Comparison of ENCODE assay signal across 12 cellular contexts in the genomic region with DNA sequence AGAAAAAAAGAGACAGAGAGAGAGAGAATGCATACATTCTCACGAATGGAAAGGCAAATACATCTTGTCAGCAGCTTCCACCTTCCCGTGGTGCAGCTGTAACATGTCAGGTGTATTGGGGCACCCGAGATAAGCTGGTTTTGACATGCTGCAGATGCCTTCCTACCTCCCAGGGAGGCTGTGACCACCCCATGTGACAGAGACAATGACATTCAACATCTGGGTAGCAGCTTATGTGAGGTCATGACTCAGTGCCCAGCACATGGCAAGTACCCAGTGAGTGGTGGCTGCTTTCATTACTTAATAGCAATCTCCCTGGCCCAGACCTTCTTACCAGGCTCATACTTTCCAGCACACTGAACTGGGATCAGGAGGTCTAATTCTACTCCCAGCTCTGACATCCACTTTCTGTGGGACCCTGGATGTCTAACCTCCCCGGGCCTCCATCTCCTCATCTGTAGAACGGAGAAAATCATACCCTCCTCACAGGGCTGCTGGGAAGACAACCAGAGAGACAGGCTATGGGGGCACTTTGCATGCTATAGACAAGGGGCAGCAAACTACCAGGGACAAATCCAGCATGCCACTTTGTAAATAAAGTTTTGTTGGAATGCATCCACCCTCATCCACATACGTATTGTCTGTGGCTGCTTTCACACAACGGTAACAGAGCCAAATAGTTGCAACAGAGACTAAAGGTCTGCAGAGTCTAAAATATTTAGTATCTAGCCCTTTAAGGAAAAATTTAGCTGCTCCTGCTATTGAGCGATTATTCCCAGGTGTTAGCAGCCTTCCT. TPM values are rescaled to one million over a fixed set of nuclear protein-coding genes. Genes with fewer than 3 reads are reported as not detected.
A peak's percentile ranks its signal among the peaks of the same experiment; 100 is the strongest.
DNase-seq lines count a peak whose midpoint lies in the region; ATAC-seq lines count a peak whose summit lies in the region.
"Had no signal": no experiment of that assay in that cellular context is flagged by ENCODE, and none has a peak within 500 bp of the region (broad histone marks: within the 10 kb centered on the region; RNA-seq: fewer than 3 reads in every experiment).

No MANE protein-coding gene starts in this region.

- intact Hi-C loops in posterior vena cava (cut with DNase I) = loop anchor here in 1 of 2 donors (10.0 kb wide), 1 partner anchor 298 kb away; no protein-coding TSS in a partner anchor

- no peaks in the 10 kb centered on the region for H3K36me3 ChIP-seq in mesenchymal stem cell (ENCODE audit: control insufficient read depth in 1 of 2, insufficient read depth in 2 of 2, low read depth in 1 of 2, low read length in 2 of 2)
- H3K36me3 ChIP-seq: transverse colon had no signal

- H3K27me3 Mint-ChIP-seq in T-cell = peaks cover 25% of the 10 kb centered on the region in 2 donors

- H3K27me3 ChIP-seq in mesenchymal stem cell (ENCODE audit: control insufficient read depth in 1 of 2, insufficient read depth in 1 of 2, low read length in 2 of 2) = peaks cover 5 to 6% of the 10 kb centered on the region in 2 experiments

- POLR2A ChIA-PET in T-cell (lab: Charles Lee) = no interaction called here

- ATAC-seq in T-cell (replicated peaks in 1 of 4) = no peak
- ATAC-seq: activated T-cell treated with anti-CD3 and anti-CD28 coated beads, Interleukin-2, amount 50 U/mL, for 72 hours had no signal

- H3K23ac ChIP-seq in mesenchymal stem cell (ENCODE audit: low read length in 2 of 2) = no peak overlapping the region

- H3K4me2 ChIP-seq in mesenchymal stem cell (ENCODE audit: low read length, poor library complexity, severe bottlenecking) = no peak overlapping the region

- no peak overlapping the region for H2BK5ac ChIP-seq in mesenchymal stem cell (ENCODE audit: low read depth, low read length, poor library complexity, severe bottlenecking)

- H2AFZ ChIP-seq in mesenchymal stem cell (ENCODE audit: low read depth, low read length) = no peak overlapping the region

- H4K8ac ChIP-seq in mesenchymal stem cell (ENCODE audit: low read length) = no peak overlapping the region

- H4K91ac ChIP-seq in mesenchymal stem cell (ENCODE audit: low read length) = no peak overlapping the region

- peak overlapping the region in 1 of 2 experiments; percentile 20 for H3K18ac ChIP-seq in mesenchymal stem cell (ENCODE audit: low read depth in 1 of 2, low read length in 2 of 2)

- WGBS in mesenchymal stem cell = 68% methylated on average over 8 of the region's 8 CpGs

- no peak overlapping the region for H3K27ac Mint-ChIP-seq in T-cell
- H3K27ac Mint-ChIP-seq: activated T-cell treated with anti-CD3 and anti-CD28 coated beads, Interleukin-2, amount 50 U/mL, for 72 hours had no signal

- DNase-seq in AG20443 (ENCODE audit: low spot score) (peak; percentile 81), M059J (ENCODE audit: low read depth) (peak; percentile 46), dermis blood vessel endothelial cell (peak; percentile 54), mesenchymal stem cell (peak; percentile 88), T-cell (no peak), globus pallidus (ENCODE audit: low spot score) (no peak), posterior vena cava (ENCODE audit: low spot score) (no peak), anterior cingulate cortex (lab: John Stamatoyannopoulos, UW) (no peak)
- DNase-seq: activated T-cell treated with anti-CD3 and anti-CD28 coated beads, Interleukin-2, amount 50 U/mL, for 72 hours; cortex of kidney; OCI-M1; transverse colon had no signal

- no peak overlapping the region for H3K4me3 ChIP-seq in mesenchymal stem cell (ENCODE audit: insufficient read depth in 1 of 2, low read depth in 1 of 2, low read length in 2 of 2)
- H3K4me3 ChIP-seq: transverse colon had no signal

- H3K4ac ChIP-seq in mesenchymal stem cell (ENCODE audit: low read depth in 1 of 2, low read length in 2 of 2) = no peak overlapping the region

- H2AK5ac ChIP-seq in mesenchymal stem cell (ENCODE audit: low read length, severe bottlenecking) = no peak overlapping the region

- H3K4me3 Mint-ChIP-seq in T-cell = no peak overlapping the region
- H3K4me3 Mint-ChIP-seq: activated T-cell treated with anti-CD3 and anti-CD28 coated beads, Interleukin-2, amount 50 U/mL, for 72 hours had no signal

- H2BK120ac ChIP-seq in mesenchymal stem cell (ENCODE audit: low read depth, low read length) = no peak overlapping the region

- H2BK12ac ChIP-seq in mesenchymal stem cell (ENCODE audit: low read length in 2 of 2) = peak overlapping the region; percentile 35 to 49

- H3K9me3 ChIP-seq in mesenchymal stem cell (ENCODE audit: control insufficient read depth, low read length) = no peaks in the 10 kb centered on the region
- H3K9me3 ChIP-seq: transverse colon had no signal

- no peak overlapping the region for H3K27ac ChIP-seq in mesenchymal stem cell (ENCODE audit: low read length, poor library complexity, severe bottlenecking)

- no peaks in the 10 kb centered on the region for H3K36me3 Mint-ChIP-seq in T-cell

- H3K14ac ChIP-seq in mesenchymal stem cell (ENCODE audit: low read length in 2 of 2) = no peak overlapping the region

- H3K9me3 Mint-ChIP-seq in T-cell = no peaks in the 10 kb centered on the region
- H3K9me3 Mint-ChIP-seq: activated T-cell treated with anti-CD3 and anti-CD28 coated beads, Interleukin-2, amount 50 U/mL, for 72 hours had no signal

- peaks cover 2 to 5% (median 3%) of the 10 kb centered on the region in 3 donors for H3K4me1 Mint-ChIP-seq in T-cell

- no peak overlapping the region for H2BK15ac ChIP-seq in mesenchymal stem cell (ENCODE audit: low read depth, poor library complexity, severe bottlenecking)

- H3K79me1 ChIP-seq in mesenchymal stem cell (replicated peaks; ENCODE audit: low read length, poor library complexity, severe bottlenecking) = no peaks in the 10 kb centered on the region

- no peak overlapping the region for H3K9ac ChIP-seq in mesenchymal stem cell (ENCODE audit: low read length)

- CTCF ChIA-PET in T-cell (lab: Charles Lee) = interaction anchor here in 1 of 2 donors (0.7 kb wide), 1 partner anchor 1196 kb away, joined by 3 read pairs; no protein-coding TSS in a partner anchor

- peaks cover 20% of the 10 kb centered on the region for H3K4me1 ChIP-seq in mesenchymal stem cell (ENCODE audit: control insufficient read depth, insufficient read depth, low read depth, low read length)

RNA-seq across cellular contexts. Expression of gene ZBTB40, which starts 38.5 kb away (rescaled TPM):
- 4.1 and 11.8 TPM in 2 replicates for total RNA-seq in M059J (2014; rRNA removed; shearing (Covaris generic))
- 12.8 and 13.6 TPM in 2 replicates for total RNA-seq in dermis blood vessel endothelial cell
- 8.0 TPM for polyA plus RNA-seq in mesenchymal stem cell (2013, experiment 1 of 2)
- 7.1 TPM for polyA plus RNA-seq in mesenchymal stem cell (2013, experiment 2 of 2)
- 10 to 100 TPM; 42.6 to 62.9 (median 54.1) TPM for total RNA-seq in T-cell
- 10 to 100 TPM; 14.9 to 17.2 TPM for total RNA-seq in posterior vena cava

Comparison
In these comparisons a context has a peak if more than half of its experiments do, and no peak if none do; other contexts are left out.
1. DNase-seq: peak in AG20443 (single experiment), M059J (single experiment), dermis blood vessel endothelial cell (single experiment) and mesenchymal stem cell (single experiment); none in T-cell (0 of 34), globus pallidus (single experiment), posterior vena cava (single experiment) and anterior cingulate cortex (0 of 58).